24 cellular contexts compared by ENCODE assay signal in genomic region chr9:130561056-130561455, GRCh38. TPM values are rescaled to one million over a fixed set of nuclear protein-coding genes. Genes with fewer than 3 reads are reported as not detected.
A peak's percentile ranks its signal among the peaks of the same experiment; 100 is the strongest.
DNase-seq lines count a peak whose midpoint lies in the region; ATAC-seq and TF ChIP-seq lines count a peak whose summit lies in the region.
"Had no signal": no experiment of that assay in that cellular context is flagged by ENCODE, and none has a peak within 500 bp of the region (broad histone marks: within the 10 kb centered on the region; RNA-seq: fewer than 3 reads in every experiment).

No MANE protein-coding gene starts in this region.

- DNase-seq in DMS153 (lab: John Stamatoyannopoulos, UW) (peak; percentile 43), DMS153 treated with DMSO at 0.1 percent for 48 hours (lab: John Stamatoyannopoulos, UW; ENCODE audit: unreplicated experiment) (no peak), NCI-H2171 (lab: John Stamatoyannopoulos, UW) (peak; percentile 72), foreskin keratinocyte (peak; percentile 72 to 87), right lobe of liver (no peak), NOMO-1 (lab: John Stamatoyannopoulos, UW; ENCODE audit: unreplicated experiment in 2 of 2) (no peak), omental fat pad (ENCODE audit: low spot score) (no peak)
- DNase-seq: 8988T; activated CD4-positive, CD25-positive, alpha-beta regulatory T cell treated with anti-CD3 and anti-CD28 coated beads, Interleukin-2, amount 50 U/mL, for 72 hours; activated CD8-positive, alpha-beta memory T cell treated with anti-CD3 and anti-CD28 coated beads, Interleukin-2, amount 10 ng/mL, durations not matched to agents 7 days and 5 days; adrenal gland; BE2C; HCEC 1CT; naive B cell; NCI-H446 treated with DMSO at 0.1 percent for 48 hours; stimulated activated CD8-positive, alpha-beta memory T cell treated with anti-CD3 and anti-CD28 coated beads, Interleukin-4, amount 100 ng/mL, for 48 hours; T1000 had no signal

- intact Hi-C loops in right lobe of liver (cut with DNase I): no loop called here

- TF ChIP-seq CTCF in foreskin keratinocyte (conservative IDR thresholded peaks at IDR 0.05) (no peak), right lobe of liver (IDR thresholded peaks at IDR 0.05) (no peak), omental fat pad (IDR thresholded peaks at IDR 0.05) (no peak)

- H3K27ac ChIP-seq in foreskin keratinocyte (no peak overlapping the region), right lobe of liver (no peak overlapping the region)
- H3K27ac ChIP-seq: adrenal gland, cardiac muscle cell, HL-60, SJCRH30 had no signal

- no peaks in the 10 kb centered on the region for H3K4me1 Mint-ChIP-seq in stimulated activated memory B cell treated with anti-CD40 and anti-IgM and Interleukin-4, amounts not matched to agents 10 μg/mL and 1 μg/mL and 100 μg/mL, for 72 hours
- H3K4me1 Mint-ChIP-seq: activated CD8-positive, alpha-beta memory T cell treated with anti-CD3 and anti-CD28 coated beads, Interleukin-2, amount 10 ng/mL, durations not matched to agents 7 days and 5 days; activated T-helper 17 cell treated with anti-CD3 and anti-CD28 coated beads, Interleukin-2, amount 50 U/mL, for 72 hours; naive B cell had no signal

- no peak overlapping the region for H3K4me3 ChIP-seq in right lobe of liver
- H3K4me3 ChIP-seq: adrenal gland, cardiac muscle cell, lung, SJCRH30, smooth muscle cell had no signal

- 90% methylated on average over 2 of the region's 2 CpGs for WGBS in right lobe of liver (ENCODE audit: insufficient coverage, low coverage, low lambda C conversion rate, missing lambda C conversion rate)

- H3K27me3 ChIP-seq in foreskin keratinocyte (no peaks in the 10 kb centered on the region), right lobe of liver (no peaks in the 10 kb centered on the region)
- H3K27me3 ChIP-seq: adrenal gland, BE2C, cardiac muscle cell had no signal

- H3K36me3 Mint-ChIP-seq in stimulated activated memory B cell treated with anti-CD40 and anti-IgM and Interleukin-4, amounts not matched to agents 10 μg/mL and 1 μg/mL and 100 μg/mL, for 72 hours: no peaks in the 10 kb centered on the region
- H3K36me3 Mint-ChIP-seq: activated CD8-positive, alpha-beta memory T cell treated with anti-CD3 and anti-CD28 coated beads, Interleukin-2, amount 10 ng/mL, durations not matched to agents 7 days and 5 days; naive B cell had no signal

- H3K9me3 ChIP-seq in right lobe of liver: no peaks in the 10 kb centered on the region
- H3K9me3 ChIP-seq: adrenal gland, BE2C had no signal

- H3K9me3 Mint-ChIP-seq in stimulated activated memory B cell treated with anti-CD40 and anti-IgM and Interleukin-4, amounts not matched to agents 10 μg/mL and 1 μg/mL and 100 μg/mL, for 72 hours: no peaks in the 10 kb centered on the region
- H3K9me3 Mint-ChIP-seq: activated T-helper 17 cell treated with anti-CD3 and anti-CD28 coated beads, Interleukin-2, amount 50 U/mL, for 72 hours had no signal

- no peak overlapping the region for H3K4me3 Mint-ChIP-seq in stimulated activated memory B cell treated with anti-CD40 and anti-IgM and Interleukin-4, amounts not matched to agents 10 μg/mL and 1 μg/mL and 100 μg/mL, for 72 hours
- H3K4me3 Mint-ChIP-seq: activated CD8-positive, alpha-beta memory T cell treated with anti-CD3 and anti-CD28 coated beads, Interleukin-2, amount 10 ng/mL, durations not matched to agents 7 days and 5 days; activated T-helper 17 cell treated with anti-CD3 and anti-CD28 coated beads, Interleukin-2, amount 50 U/mL, for 72 hours; naive B cell had no signal

- ATAC-seq in foreskin keratinocyte (peak; percentile 46), right lobe of liver (no peak), omental fat pad (ENCODE audit: low FRiP score) (no peak)
- no peak for ATAC-seq in stimulated activated memory B cell treated with anti-CD40 and anti-IgM and Interleukin-4, amounts not matched to agents 10 μg/mL and 1 μg/mL and 100 μg/mL, for 72 hours
- ATAC-seq: activated CD8-positive, alpha-beta memory T cell treated with anti-CD3 and anti-CD28 coated beads, Interleukin-2, amount 10 ng/mL, durations not matched to agents 7 days and 5 days; activated T-helper 17 cell treated with anti-CD3 and anti-CD28 coated beads, Interleukin-2, amount 50 U/mL, for 72 hours had no signal

- H3K27me3 Mint-ChIP-seq in stimulated activated memory B cell treated with anti-CD40 and anti-IgM and Interleukin-4, amounts not matched to agents 10 μg/mL and 1 μg/mL and 100 μg/mL, for 72 hours: peaks cover 29% of the 10 kb centered on the region

- peak overlapping the region; percentile 10 for H3K27ac Mint-ChIP-seq in stimulated activated memory B cell treated with anti-CD40 and anti-IgM and Interleukin-4, amounts not matched to agents 10 μg/mL and 1 μg/mL and 100 μg/mL, for 72 hours
- H3K27ac Mint-ChIP-seq: activated CD8-positive, alpha-beta memory T cell treated with anti-CD3 and anti-CD28 coated beads, Interleukin-2, amount 10 ng/mL, durations not matched to agents 7 days and 5 days; activated T-helper 17 cell treated with anti-CD3 and anti-CD28 coated beads, Interleukin-2, amount 50 U/mL, for 72 hours; naive B cell had no signal

- TF ChIP-seq POLR2A in right lobe of liver (IDR thresholded peaks at IDR 0.05): no peak

- H3K36me3 ChIP-seq in right lobe of liver: no peaks in the 10 kb centered on the region
- H3K36me3 ChIP-seq: adrenal gland, BE2C, cardiac muscle cell, SJCRH30 had no signal

- H3K4me1 ChIP-seq in foreskin keratinocyte (peaks cover 13% of the 10 kb centered on the region), right lobe of liver (peaks cover 0 to 8% (median 0%) of the 10 kb centered on the region in 4 donors)
- H3K4me1 ChIP-seq: adrenal gland, BE2C had no signal

RNA-seq across cellular contexts. Expression of gene FUBP3, which starts 18.3 kb away (rescaled TPM):
- total RNA-seq in foreskin keratinocyte: 43.9 and 50.6 TPM in 2 replicates
- polyA plus RNA-seq in foreskin keratinocyte: 17.3 and 21.2 TPM in 2 replicates
- 10 to 100 TPM; 21.3 to 35.7 (median 25.2) TPM for total RNA-seq in right lobe of liver
- 10 to 100 TPM; 29.7 to 46.3 (median 37.9) TPM for total RNA-seq in omental fat pad

Comparison
In these comparisons a context has a peak if more than half of its experiments do, and no peak if none do; other contexts are left out.
1. DNase-seq: peak in DMS153 (single experiment), NCI-H2171 (single experiment) and foreskin keratinocyte (2 of 2); none in DMS153 treated with DMSO at 0.1 percent for 48 hours (single experiment), right lobe of liver (0 of 3), NOMO-1 (0 of 2) and omental fat pad (single experiment).